ENCODE assay signal across 22 cellular contexts in genomic region chr17:77597421-77598240, GRCh38.
DNase-seq lines count a peak whose midpoint lies in the region; ATAC-seq, FAIRE-seq and TF ChIP-seq lines count a peak whose summit lies in the region.
"Had no signal": no experiment of that assay in that cellular context is flagged by ENCODE, and none has a peak within 500 bp of the region (broad histone marks: within the 10 kb centered on the region; RNA-seq: fewer than 3 reads in every experiment).

No MANE protein-coding gene starts in this region.

- H3K9me3 Mint-ChIP-seq in activated naive CD8-positive, alpha-beta T cell treated with anti-CD3 and anti-CD28 coated beads, Interleukin-2, amount 10 ng/mL, durations not matched to agents 7 days and 5 days, result no peaks in the 10 kb centered on the region
- no peaks in the 10 kb centered on the region for H3K9me3 Mint-ChIP-seq in activated naive CD8-positive, alpha-beta T cell treated with anti-CD3 and anti-CD28 coated beads, Interleukin-2, amount 50 U/mL, for 24 hours

- no peak overlapping the region for H3K56ac ChIP-seq in H1 (replicated peaks; ENCODE audit: insufficient read length, low read depth, low read length)

- 87% methylated on average over 16 of the region's 19 CpGs; no CpG with 5 or more reads in 1 of the 2 experiments for WGBS in H1 (ENCODE audit: extremely low coverage in 1 of 2, insufficient coverage in 1 of 2, insufficient read length in 1 of 2, insufficient replicate concordance in 2 of 2, low coverage in 1 of 2, low lambda C conversion rate in 2 of 2, missing lambda C conversion rate in 1 of 2), 2 experiments

- CTCF ChIA-PET in H1 (lab: Charles Lee; ENCODE audit: partially characterized antibody), result interaction anchor here (0.9 to 3.9 kb wide), 14 partner anchors 10 to 91 kb away, joined by 3 to 28 read pairs (median 4); no protein-coding TSS in a partner anchor

- H3K4me2 ChIP-seq in H1 (ENCODE audit: insufficient read depth in 1 of 2, low read depth in 2 of 2, low read length in 2 of 2), result no peak overlapping the region

- no peak overlapping the region for H3K23ac ChIP-seq in H1 (ENCODE audit: insufficient read length)

- H4K8ac ChIP-seq in H1 (ENCODE audit: extremely low read depth, insufficient read depth, low read length), result no peak overlapping the region

- no peaks in the 10 kb centered on the region for H4K20me1 ChIP-seq in H1 (replicated peaks in 1 of 2; ENCODE audit: control insufficient read depth in 1 of 2, insufficient read depth in 2 of 2, low read length in 2 of 2)

- POLR2A ChIA-PET in activated naive CD8-positive, alpha-beta T cell treated with anti-CD3 and anti-CD28 coated beads, Interleukin-2, amount 10 ng/mL, durations not matched to agents 7 days and 5 days (lab: Charles Lee), result interaction anchor here (1.0 kb wide), 1 partner anchor 69 kb away, joined by 3 read pairs; no protein-coding TSS in a partner anchor
- POLR2A ChIA-PET in H1 (lab: Charles Lee; ENCODE audit: partially characterized antibody), result no interaction called here

- H3K27ac Mint-ChIP-seq in activated naive CD8-positive, alpha-beta T cell treated with anti-CD3 and anti-CD28 coated beads, Interleukin-2, amount 10 ng/mL, durations not matched to agents 7 days and 5 days, result no peak overlapping the region
- H3K27ac Mint-ChIP-seq in activated naive CD8-positive, alpha-beta T cell treated with anti-CD3 and anti-CD28 coated beads, Interleukin-2, amount 50 U/mL, for 24 hours, result no peak overlapping the region

- TF ChIP-seq RAD21 in H1 (IDR thresholded peaks at IDR 0.05 in 1 of 2, conservative IDR thresholded peaks at IDR 0.05 in 1 of 2; ENCODE audit: low read depth in 2 of 2, low read length in 2 of 2), result peak in 1 of 2 experiments; percentile 16; a peak in 1 of 4 replicates

- H4K5ac ChIP-seq in H1 (ENCODE audit: insufficient read length, low read depth, low read length), result no peak overlapping the region

- DNase-seq in activated naive CD8-positive, alpha-beta T cell treated with anti-CD3 and anti-CD28 coated beads, Interleukin-2, amount 10 ng/mL, durations not matched to agents 7 days and 5 days, result peak; percentile 16
- no peak for DNase-seq in activated naive CD8-positive, alpha-beta T cell treated with anti-CD3 and anti-CD28 coated beads, Interleukin-2, amount 50 U/mL, for 24 hours
- DNase-seq in H1 (ENCODE audit: low read depth in 1 of 2, low spot score in 2 of 2) (no peak), retina (peak; percentile 8)
- no peak for DNase-seq in stimulated activated CD4-positive, alpha-beta T cell treated with anti-CD3 and anti-CD28 coated beads, Interleukin-2, amount 100 ng/mL, for 24 hours
- DNase-seq in activated CD8-positive, alpha-beta memory T cell treated with anti-CD3 and anti-CD28 coated beads for 24 hours, result no peak
- DNase-seq: MM.1S; NCI-H1048; NCI-H1417 treated with DMSO at 0.1 percent for 48 hours; NCI-H187; NCI-H2227 treated with DMSO at 0.1 percent for 48 hours; NCI-H510A treated with DMSO at 0.1 percent for 48 hours; NCI-H748 treated with DMSO at 0.1 percent for 48 hours; NK-92 treated with Interleukin-12 subunit alpha and Interleukin-12 subunit beta, amount 100 ng/mL, for 24 hours; SJCRH30 had no signal

- H2BK12ac ChIP-seq in H1 (ENCODE audit: low read depth, low read length), result no peak overlapping the region

- peaks cover 26% of the 10 kb centered on the region for H3K4me1 Mint-ChIP-seq in activated naive CD8-positive, alpha-beta T cell treated with anti-CD3 and anti-CD28 coated beads, Interleukin-2, amount 10 ng/mL, durations not matched to agents 7 days and 5 days
- peaks cover 10% of the 10 kb centered on the region for H3K4me1 Mint-ChIP-seq in activated naive CD8-positive, alpha-beta T cell treated with anti-CD3 and anti-CD28 coated beads, Interleukin-2, amount 50 U/mL, for 24 hours

- H3K4ac ChIP-seq in H1 (replicated peaks; ENCODE audit: insufficient read length, low read depth, low read length), result no peak overlapping the region

- no peak overlapping the region for H3K14ac ChIP-seq in H1 (ENCODE audit: insufficient read length)

- no peak overlapping the region for H2AFZ ChIP-seq in H1 (ENCODE audit: low read length)

- no peaks in the 10 kb centered on the region for H3K79me2 ChIP-seq in H1 (ENCODE audit: control insufficient read depth in 1 of 2, insufficient read depth in 2 of 2, low read length in 2 of 2)

- no peak overlapping the region for H3K4me3 Mint-ChIP-seq in activated naive CD8-positive, alpha-beta T cell treated with anti-CD3 and anti-CD28 coated beads, Interleukin-2, amount 10 ng/mL, durations not matched to agents 7 days and 5 days
- no peak overlapping the region for H3K4me3 Mint-ChIP-seq in activated naive CD8-positive, alpha-beta T cell treated with anti-CD3 and anti-CD28 coated beads, Interleukin-2, amount 50 U/mL, for 24 hours

- H3K18ac ChIP-seq in H1 (ENCODE audit: extremely low read depth, low read length), result peak overlapping the region; percentile 6; the same call in 1 of the 2 replicates

- H3K79me1 ChIP-seq in H1 (ENCODE audit: low read depth, low read length), result no peaks in the 10 kb centered on the region

- H3K9ac ChIP-seq in H1 (replicated peaks in 1 of 4; ENCODE audit: extremely low read depth in 1 of 4, low read depth in 3 of 4, low read length in 3 of 4), result no peak overlapping the region

- H2BK20ac ChIP-seq in H1 (ENCODE audit: low read length), result no peak overlapping the region

- no peaks in the 10 kb centered on the region for H3K23me2 ChIP-seq in H1 (ENCODE audit: low read depth, low read length)

- no peak overlapping the region for H3K27ac ChIP-seq in H1 (ENCODE audit: low read depth, low read length)
- H3K27ac ChIP-seq: C4-2B, SJCRH30 had no signal

- no peak overlapping the region for H2BK15ac ChIP-seq in H1 (ENCODE audit: low read length)

- H3K4me3 ChIP-seq in H1 (ENCODE audit: extremely low read depth in 1 of 4, insufficient read depth in 2 of 4, low read depth in 3 of 4, low read length in 4 of 4), result no peak overlapping the region
- H3K4me3 ChIP-seq: K562, SJCRH30 had no signal

- H3K36me3 ChIP-seq in H1 (ENCODE audit: control insufficient read depth in 2 of 4, insufficient read depth in 4 of 4, low read length in 3 of 4), result no peaks in the 10 kb centered on the region
- H3K36me3 ChIP-seq: SJCRH30 had no signal

- no peak for ATAC-seq in activated naive CD8-positive, alpha-beta T cell treated with anti-CD3 and anti-CD28 coated beads, Interleukin-2, amount 10 ng/mL, durations not matched to agents 7 days and 5 days (ENCODE audit: low read depth)
- no peak for ATAC-seq in activated naive CD8-positive, alpha-beta T cell treated with anti-CD3 and anti-CD28 coated beads, Interleukin-2, amount 50 U/mL, for 24 hours
- ATAC-seq in GM18873 (IDR thresholded peaks at IDR 0.05; ENCODE audit: low FRiP score, unreplicated experiment), result no peak
- ATAC-seq: K562 had no signal

- no peak for TF ChIP-seq EP300 in H1 (IDR thresholded peaks at IDR 0.05; ENCODE audit: borderline replicate concordance in 1 of 2, low read depth in 2 of 2, low read length in 2 of 2)

- H3K9me3 ChIP-seq in H1 (ENCODE audit: insufficient read depth in 2 of 2, low read depth in 1 of 2, low read length in 1 of 2), result no peaks in the 10 kb centered on the region
- H3K9me3 ChIP-seq: SJCRH30 had no signal

- no peak overlapping the region for H2BK120ac ChIP-seq in H1 (replicated peaks; ENCODE audit: low read depth, low read length)

- TF ChIP-seq CTCF in H1 (IDR thresholded peaks at IDR 0.05; ENCODE audit: control extremely low read depth in 1 of 3, insufficient read depth in 1 of 3, low read depth in 1 of 3, low read length in 3 of 3), result no peak

- no peaks in the 10 kb centered on the region for H3K36me3 Mint-ChIP-seq in activated naive CD8-positive, alpha-beta T cell treated with anti-CD3 and anti-CD28 coated beads, Interleukin-2, amount 10 ng/mL, durations not matched to agents 7 days and 5 days
- no peaks in the 10 kb centered on the region for H3K36me3 Mint-ChIP-seq in activated naive CD8-positive, alpha-beta T cell treated with anti-CD3 and anti-CD28 coated beads, Interleukin-2, amount 50 U/mL, for 24 hours (ENCODE audit: low read depth)

- TF ChIP-seq POLR2A in H1 (IDR thresholded peaks at IDR 0.05; ENCODE audit: control extremely low read depth in 1 of 2, low read depth in 2 of 2, low read length in 2 of 2), result no peak

- no peaks in the 10 kb centered on the region; a peak in 1 of 7 replicates for H3K4me1 ChIP-seq in H1 (replicated peaks in 1 of 4; ENCODE audit: control insufficient read depth in 3 of 4, insufficient read depth in 4 of 4, low read length in 3 of 4)
- H3K4me1 ChIP-seq: SJCRH30 had no signal

- H4K91ac ChIP-seq in H1 (replicated peaks; ENCODE audit: insufficient read length, low read length), result no peak overlapping the region

- H2BK5ac ChIP-seq in H1 (ENCODE audit: low read depth, low read length), result no peak overlapping the region

- peaks cover 61% of the 10 kb centered on the region for H3K27me3 Mint-ChIP-seq in activated naive CD8-positive, alpha-beta T cell treated with anti-CD3 and anti-CD28 coated beads, Interleukin-2, amount 10 ng/mL, durations not matched to agents 7 days and 5 days
- peaks cover 3% of the 10 kb centered on the region for H3K27me3 Mint-ChIP-seq in activated naive CD8-positive, alpha-beta T cell treated with anti-CD3 and anti-CD28 coated beads, Interleukin-2, amount 50 U/mL, for 24 hours

- FAIRE-seq in H1 (lab: Jason Lieb, UNC), result no peak
- FAIRE-seq: A204.1, G401.6, GM12892, HepG2, K562 had no signal

- no peaks in the 10 kb centered on the region; a peak in 2 of 7 replicates for H3K27me3 ChIP-seq in H1 (replicated peaks in 1 of 4; ENCODE audit: control insufficient read depth in 3 of 4, extremely low read depth in 1 of 4, insufficient read depth in 3 of 4, low read length in 3 of 4)

- H2AK5ac ChIP-seq in H1 (ENCODE audit: low read depth, low read length), result no peak overlapping the region

TF ChIP-seq in H1, 55 proteins besides CTCF, POLR2A, EP300 and RAD21:
- TF ChIP-seq NRF1 (IDR thresholded peaks at IDR 0.05; ENCODE audit: low read depth, low read length) (no peak), CREB1 (IDR thresholded peaks at IDR 0.05) (no peak)

Comparison
In these comparisons a context has a peak if more than half of its experiments do, and no peak if none do; other contexts are left out.
1. DNase-seq: peak in activated naive CD8-positive, alpha-beta T cell treated with anti-CD3 and anti-CD28 coated beads, Interleukin-2, amount 10 ng/mL, durations not matched to agents 7 days and 5 days (single experiment) and retina (single experiment); none in activated naive CD8-positive, alpha-beta T cell treated with anti-CD3 and anti-CD28 coated beads, Interleukin-2, amount 50 U/mL, for 24 hours (single experiment), H1 (0 of 2), stimulated activated CD4-positive, alpha-beta T cell treated with anti-CD3 and anti-CD28 coated beads, Interleukin-2, amount 100 ng/mL, for 24 hours (0 of 2) and activated CD8-positive, alpha-beta memory T cell treated with anti-CD3 and anti-CD28 coated beads for 24 hours (single experiment).